8 cellular contexts compared by ENCODE assay signal in genomic region chr5:149371296-149371962, GRCh38. TPM values are rescaled to one million over a fixed set of nuclear protein-coding genes. Genes with fewer than 3 reads are reported as not detected.
A peak's percentile ranks its signal among the peaks of the same experiment; 100 is the strongest.
DNase-seq lines count a peak whose midpoint lies in the region; ATAC-seq and TF ChIP-seq lines count a peak whose summit lies in the region.

No MANE protein-coding gene starts in this region.

- peak; percentile 65 for DNase-seq in DND-41
- peak; percentile 77 for DNase-seq in KBM-7
- peak; percentile 47 to 71 for DNase-seq in SHP77 (lab: John Stamatoyannopoulos, UW)
- peak; percentile 53 for DNase-seq in activated effector memory CD4-positive, alpha-beta T cell treated with Interleukin-2 at 50 U/mL for 16 hours
- peak; percentile 71 for DNase-seq in glomerular visceral epithelial cell (ENCODE audit: extremely low spot score)
- DNase-seq in psoas muscle: peak; percentile 56 to 79
- no peak for DNase-seq in NCI-H128 (lab: John Stamatoyannopoulos, UW; ENCODE audit: unreplicated experiment)

- no peaks in the 10 kb centered on the region for H3K4me1 ChIP-seq in DND-41 (ENCODE audit: insufficient read depth, low read length)
- H3K4me1 ChIP-seq in psoas muscle: peaks cover 9% of the 10 kb centered on the region

- H3K79me2 ChIP-seq in DND-41 (ENCODE audit: insufficient read depth, low read length): no peaks in the 10 kb centered on the region

- H3K4me3 ChIP-seq in DND-41 (ENCODE audit: low read depth in 1 of 2, low read length in 2 of 2) (no peak overlapping the region), psoas muscle (no peak overlapping the region)

- TF ChIP-seq CTCF in DND-41 (IDR thresholded peaks at IDR 0.05; ENCODE audit: borderline replicate concordance, extremely low read depth, low read length, poor library complexity, severe bottlenecking) (peak; percentile 88), psoas muscle (IDR thresholded peaks at IDR 0.05) (peak; percentile 74)

- 0 out of 2 replicates have a peak overlapping the region, but pooled peaks have one; percentile 21 for H2AFZ ChIP-seq in DND-41 (ENCODE audit: low read depth, low read length)

- no peak overlapping the region for H3K9ac ChIP-seq in DND-41 (ENCODE audit: low read depth, low read length)

- H3K27ac ChIP-seq in DND-41 (ENCODE audit: low read length) (no peak overlapping the region), psoas muscle (peak overlapping the region; percentile 21)

- in situ Hi-C loops in KBM-7 (cut with MboI; ENCODE audit: low pct_unique_long_range_greater_than_20kb, low sequenced_read_pairs): no loop called here

- H3K4me2 ChIP-seq in DND-41 (ENCODE audit: insufficient read depth, low read length): no peak overlapping the region

- no peaks in the 10 kb centered on the region for H3K27me3 ChIP-seq in DND-41 (ENCODE audit: insufficient read depth, low read length, poor library complexity)
- H3K27me3 ChIP-seq in psoas muscle (ENCODE audit: insufficient read depth in 3 of 3, low read length in 2 of 3): no peaks in the 10 kb centered on the region

- intact Hi-C loops in psoas muscle (cut with DNase I): loop anchor here in 1 of 2 donors (1.0 to 2.0 kb wide), 2 partner anchors 51 to 106 kb away; no protein-coding TSS in a partner anchor

- H3K36me3 ChIP-seq in DND-41 (ENCODE audit: insufficient read depth, low read length) (no peaks in the 10 kb centered on the region), psoas muscle (ENCODE audit: insufficient read depth in 1 of 2, low read depth in 1 of 2) (no peaks in the 10 kb centered on the region)

- ATAC-seq in DND-41 (ENCODE audit: insufficient read depth, low read depth) (peak; percentile 95), GM21576 (IDR thresholded peaks at IDR 0.05; ENCODE audit: unreplicated experiment) (peak; percentile 79), psoas muscle (peak; percentile 85 to 92 (median 88))

- H3K9me3 ChIP-seq in DND-41 (ENCODE audit: insufficient read depth, low read length, severe bottlenecking): no peaks in the 10 kb centered on the region
- no peaks in the 10 kb centered on the region for H3K9me3 ChIP-seq in psoas muscle

- H4K20me1 ChIP-seq in DND-41 (ENCODE audit: insufficient read depth, low read length): no peaks in the 10 kb centered on the region

- WGBS in psoas muscle, 3 donors: 35 to 41% (median 36%) methylated on average over 12 of the region's 12 CpGs

RNA-seq across cellular contexts. Expression of gene IL17B, which starts 7.7 kb away (rescaled TPM):
- total RNA-seq in psoas muscle: under 1 TPM in 1 of 4 donors, not detected in 3; 0.58 TPM
- polyA plus RNA-seq in psoas muscle: under 1 TPM in 2 of 3 donors, not detected in 1; 0.08 to 0.42 TPM

RNA-seq across cellular contexts. Expression of gene PCYOX1L, which starts 13.6 kb away (rescaled TPM):
- 1 to 10 TPM in 1 of 4 donors, under 1 TPM in 3; 0.65 to 2.7 (median 0.84) TPM for total RNA-seq in psoas muscle
- polyA plus RNA-seq in psoas muscle: 1 to 10 TPM in 1 of 3 donors, under 1 TPM in 2; 0.28 to 1.1 (median 0.70) TPM

RNA-seq across cellular contexts. Expression of gene GRPEL2, which starts 26.1 kb away (rescaled TPM):
- total RNA-seq in psoas muscle: 10 to 100 TPM in 2 of 4 donors, 1 to 10 TPM in 2; 8.8 to 11.1 (median 9.5) TPM
- 10 to 100 TPM in 2 of 3 donors, 1 to 10 TPM in 1; 4.7 to 11.6 (median 11.0) TPM for polyA plus RNA-seq in psoas muscle
